In the genomic region with DNA sequence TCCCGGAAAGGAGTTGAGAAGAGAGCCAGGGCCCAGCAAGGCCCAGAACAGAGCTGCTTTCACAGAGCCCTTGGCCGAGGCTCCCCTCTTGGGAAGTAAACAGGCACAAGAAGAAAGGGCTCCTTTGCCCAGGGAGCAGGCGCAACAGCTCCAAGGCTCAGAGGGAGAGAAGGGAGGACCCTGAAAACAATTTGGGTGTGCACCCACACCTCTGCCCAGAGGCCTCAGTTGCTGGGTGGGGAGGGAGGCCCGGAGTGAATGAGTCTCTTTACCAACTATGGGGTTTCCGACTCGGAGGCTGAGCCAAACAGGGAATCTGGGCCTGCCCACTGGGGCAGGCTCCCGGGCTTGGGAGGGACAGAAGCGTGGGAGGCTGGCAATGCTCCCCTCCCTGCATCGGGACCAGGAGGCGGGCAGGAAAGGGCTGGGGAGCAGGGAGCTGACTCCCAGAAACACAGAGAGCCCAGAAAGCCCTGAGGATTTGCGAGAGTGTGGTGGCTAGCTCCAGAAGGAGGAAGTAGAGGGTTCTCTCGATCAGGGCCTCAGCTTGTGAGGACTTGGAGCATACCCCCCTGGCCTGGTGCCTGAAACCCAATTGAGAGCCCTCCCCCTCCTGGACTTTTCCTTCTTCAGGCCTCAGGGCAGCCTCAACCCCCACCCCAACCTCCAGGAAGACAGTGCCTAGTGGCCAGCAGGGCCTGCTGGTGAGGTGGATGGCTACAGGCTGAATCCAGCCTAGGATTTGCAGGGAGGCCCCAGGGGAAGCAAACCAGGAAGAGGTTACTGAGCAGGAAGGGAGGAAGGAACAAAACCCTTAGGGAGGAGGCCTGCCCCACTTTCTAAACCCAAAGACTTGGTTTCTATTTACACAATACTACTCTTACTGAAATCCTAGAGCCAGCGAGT, we compare ENCODE assay signal across 9 cellular contexts. TPM values are rescaled to one million over a fixed set of nuclear protein-coding genes. Genes with fewer than 3 reads are reported as not detected.
DNase-seq lines count a peak whose midpoint lies in the region; ATAC-seq and TF ChIP-seq lines count a peak whose summit lies in the region.
"Had no signal": no experiment of that assay in that cellular context is flagged by ENCODE, and none has a peak within 500 bp of the region (broad histone marks: within the 10 kb centered on the region; RNA-seq: fewer than 3 reads in every experiment).

No MANE protein-coding gene starts in this region.

- DNase-seq in GOT3 (lab: John Stamatoyannopoulos, UW) (peak; percentile 68), T-helper 17 cell (no peak), dedifferentiated amniotic fluid mesenchymal stem cell (ENCODE audit: extremely low spot score) (peak; percentile 70), right lobe of liver (peak in 2 of 3 donors; percentile 55 to 62), NCI-H1417 treated with DMSO at 0.1 percent for 48 hours (lab: John Stamatoyannopoulos, UW) (no peak)

- H3K4me1 Mint-ChIP-seq in T-helper 17 cell: peaks cover 55% of the 10 kb centered on the region
- peaks cover 74% of the 10 kb centered on the region for H3K4me1 Mint-ChIP-seq in stimulated activated naive CD8-positive, alpha-beta T cell treated with anti-CD3 and anti-CD28 coated beads, Interleukin-15, Interleukin-2, amounts not matched to agents 100 ng/mL and 50 ng/mL, for 24 hours (ENCODE audit: low read depth)

- peak in 1 of 4 donors; percentile 6 for TF ChIP-seq CTCF in right lobe of liver (IDR thresholded peaks at IDR 0.05)

- no peak overlapping the region for H3K4me3 ChIP-seq in right lobe of liver

- H3K27me3 Mint-ChIP-seq in T-helper 17 cell: no peaks in the 10 kb centered on the region
- H3K27me3 Mint-ChIP-seq in stimulated activated naive CD8-positive, alpha-beta T cell treated with anti-CD3 and anti-CD28 coated beads, Interleukin-15, Interleukin-2, amounts not matched to agents 100 ng/mL and 50 ng/mL, for 24 hours: no peaks in the 10 kb centered on the region

- intact Hi-C loops in right lobe of liver (cut with DNase I): no loop called here

- peak overlapping the region; percentile 91 for H3K4me3 Mint-ChIP-seq in T-helper 17 cell
- H3K4me3 Mint-ChIP-seq in stimulated activated naive CD8-positive, alpha-beta T cell treated with anti-CD3 and anti-CD28 coated beads, Interleukin-15, Interleukin-2, amounts not matched to agents 100 ng/mL and 50 ng/mL, for 24 hours: peak overlapping the region; percentile 77

- no peaks in the 10 kb centered on the region for H3K36me3 ChIP-seq in right lobe of liver

- ATAC-seq in T-helper 17 cell (peak; percentile 72), right lobe of liver (peak; percentile 25 to 56 (median 36)), GM21786 (IDR thresholded peaks at IDR 0.05; ENCODE audit: unreplicated experiment) (no peak), HG03432 (IDR thresholded peaks at IDR 0.05; ENCODE audit: unreplicated experiment) (no peak)

- H3K4me1 ChIP-seq in right lobe of liver: peaks cover 0 to 7% (median 0%) of the 10 kb centered on the region in 4 donors

- H3K27ac Mint-ChIP-seq in T-helper 17 cell: peak overlapping the region; percentile 99
- H3K27ac Mint-ChIP-seq in stimulated activated naive CD8-positive, alpha-beta T cell treated with anti-CD3 and anti-CD28 coated beads, Interleukin-15, Interleukin-2, amounts not matched to agents 100 ng/mL and 50 ng/mL, for 24 hours: peak overlapping the region; percentile 99

- no peak for TF ChIP-seq POLR2A in right lobe of liver (IDR thresholded peaks at IDR 0.05)

- H3K27me3 ChIP-seq in right lobe of liver: no peaks in the 10 kb centered on the region

- no peaks in the 10 kb centered on the region for H3K9me3 Mint-ChIP-seq in stimulated activated naive CD8-positive, alpha-beta T cell treated with anti-CD3 and anti-CD28 coated beads, Interleukin-15, Interleukin-2, amounts not matched to agents 100 ng/mL and 50 ng/mL, for 24 hours

- H3K9me3 ChIP-seq in T-helper 17 cell (ENCODE audit: control insufficient read depth, low read length, poor library complexity, severe bottlenecking): no peaks in the 10 kb centered on the region
- H3K9me3 ChIP-seq in right lobe of liver: no peaks in the 10 kb centered on the region

- H3K36me3 Mint-ChIP-seq in T-helper 17 cell (ENCODE audit: low read depth): no peaks in the 10 kb centered on the region
- no peaks in the 10 kb centered on the region for H3K36me3 Mint-ChIP-seq in stimulated activated naive CD8-positive, alpha-beta T cell treated with anti-CD3 and anti-CD28 coated beads, Interleukin-15, Interleukin-2, amounts not matched to agents 100 ng/mL and 50 ng/mL, for 24 hours (ENCODE audit: low read depth)

- H3K27ac ChIP-seq in right lobe of liver: peak overlapping the region; percentile 26 to 57 (median 53)
- H3K27ac ChIP-seq: VCaP had no signal

- 48% methylated on average over 7 of the region's 13 CpGs for WGBS in right lobe of liver (ENCODE audit: insufficient coverage, low coverage, low lambda C conversion rate, missing lambda C conversion rate)

RNA-seq across cellular contexts. Expression of a gene that starts 6.2 kb away (rescaled TPM):
- under 1 TPM; 0.31 to 0.37 TPM for total RNA-seq in T-helper 17 cell
- total RNA-seq in right lobe of liver: under 1 TPM in 1 of 6 experiments, not detected in 5; 0.05 TPM

RNA-seq across cellular contexts. Expression of a gene that starts 59.9 kb away (rescaled TPM):
- total RNA-seq in T-helper 17 cell (100 to 1,000 TPM; 119 to 124 TPM), right lobe of liver (10 to 100 TPM in 3 of 6 experiments, 1 to 10 TPM in 3; 6.1 to 17.1 (median 10.1) TPM)

Comparison
In these comparisons a context has a peak if more than half of its experiments do, and no peak if none do; other contexts are left out.
1. DNase-seq: peak in GOT3 (single experiment), dedifferentiated amniotic fluid mesenchymal stem cell (single experiment) and right lobe of liver (2 of 3); none in T-helper 17 cell (0 of 3) and NCI-H1417 treated with DMSO at 0.1 percent for 48 hours (single experiment).
2. ATAC-seq: peak in T-helper 17 cell (single experiment) and right lobe of liver (4 of 4); none in GM21786 (single experiment) and HG03432 (single experiment).
3. RNA of a gene that starts 59.9 kb away (total RNA-seq): 119 to 124 TPM in T-helper 17 cell; 6.1 to 17.1 TPM in right lobe of liver; every median in the first group is over 4 times any median in the second.